1 cellular context compared by ENCODE assay signal in genomic region chr1:61724721-61725694, GRCh38.
TF ChIP-seq lines count a peak whose summit lies in the region.

TM2D1 (minus strand) TSS chr1:61725141; CDS start chr1:61725120, 21 bp downstream.

TF ChIP-seq in K562, 482 proteins besides CTCF, POLR2A, EP300 and RAD21 (continued from another document and continues in another):
- TF ChIP-seq CHD7 (IDR thresholded peaks at IDR 0.05; ENCODE audit: low read depth, low read length) (no peak), STAG1 (CRISPR knock-in tag; IDR thresholded peaks at IDR 0.05; ENCODE audit: borderline replicate concordance) (no peak), ZBTB1 (CRISPR knock-in tag; IDR thresholded peaks at IDR 0.05; ENCODE audit: borderline replicate concordance, low read depth) (no peak), NCOA4 (IDR thresholded peaks at IDR 0.05; ENCODE audit: partially characterized antibody) (no peak), ETV6 (IDR thresholded peaks at IDR 0.05; ENCODE audit: borderline replicate concordance in 1 of 2, low read depth in 2 of 2, low read length in 1 of 2) (peak in 1 of 2 experiments; percentile 84; a peak in 2 of 4 replicates), ETV6 (CRISPR knock-in tag; IDR thresholded peaks at IDR 0.05; ENCODE audit: borderline replicate concordance) (no peak), TFAP4 (CRISPR knock-in tag; IDR thresholded peaks at IDR 0.05; ENCODE audit: borderline replicate concordance) (peak; percentile 81; the same call in 1 of the 2 replicates), ZNF583 (CRISPR knock-in tag; IDR thresholded peaks at IDR 0.05) (no peak), KHSRP (IDR thresholded peaks at IDR 0.05) (no peak), ZNF778 (CRISPR knock-in tag; IDR thresholded peaks at IDR 0.05) (no peak), HSF4 (CRISPR knock-in tag; IDR thresholded peaks at IDR 0.05; ENCODE audit: borderline replicate concordance) (no peak), TEAD2 (tag; IDR thresholded peaks at IDR 0.05) (no peak), TFE3 (CRISPR knock-in tag; IDR thresholded peaks at IDR 0.05) (no peak), CEBPB (tag; IDR thresholded peaks at IDR 0.05) (peak; percentile 41; the same call in 1 of the 2 replicates), NFYB (IDR thresholded peaks at IDR 0.05; ENCODE audit: extremely low read depth, insufficient read length) (peak; percentile 16), SAFB (IDR thresholded peaks at IDR 0.05; ENCODE audit: borderline replicate concordance, low read depth, low read length) (no peak), PML (IDR thresholded peaks at IDR 0.05; ENCODE audit: low read length) (peak; percentile 83), GATA2 (CRISPR knock-in tag; IDR thresholded peaks at IDR 0.05) (no peak), TARDBP (IDR thresholded peaks at IDR 0.05) (0 out of 2 replicates have a peak, but pooled peaks have one; percentile 18), TCF7L2 (IDR thresholded peaks at IDR 0.05; ENCODE audit: low read depth, low read length) (no peak), TEAD1 (CRISPR knock-in tag; IDR thresholded peaks at IDR 0.05) (peak in 1 of 2 experiments; percentile 36; a peak in 1 of 4 replicates), NCOR1 (IDR thresholded peaks at IDR 0.05) (no peak; the same call in 1 of the 2 replicates), ZBTB43 (CRISPR knock-in tag; IDR thresholded peaks at IDR 0.05) (no peak), ARID1B (IDR thresholded peaks at IDR 0.05) (no peak; the same call in none of the 2 replicates), ZNF449 (CRISPR knock-in tag; IDR thresholded peaks at IDR 0.05) (no peak), ARHGAP35 (IDR thresholded peaks at IDR 0.05; ENCODE audit: partially characterized antibody) (no peak), PHF8 (IDR thresholded peaks at IDR 0.05; ENCODE audit: borderline replicate concordance, low read length) (peak; percentile 99), IRF1 (CRISPR knock-in tag; IDR thresholded peaks at IDR 0.05; ENCODE audit: borderline replicate concordance) (no peak), TCF7 (IDR thresholded peaks at IDR 0.05; ENCODE audit: borderline replicate concordance) (no peak), SIX5 (IDR thresholded peaks at IDR 0.05; ENCODE audit: borderline replicate concordance in 1 of 2, insufficient read depth in 1 of 2, low read depth in 1 of 2, low read length in 2 of 2) (peak in 1 of 2 experiments; percentile 16; a peak in 1 of 4 replicates), KAT7 (CRISPR knock-in tag; IDR thresholded peaks at IDR 0.05; ENCODE audit: borderline replicate concordance) (peak; percentile 78; the same call in 1 of the 2 replicates), ZFP36 (IDR thresholded peaks at IDR 0.05; ENCODE audit: low read depth, low read length, partially characterized antibody) (no peak), ZNF224 (CRISPR knock-in tag; IDR thresholded peaks at IDR 0.05) (peak; percentile 60; the same call in 1 of the 2 replicates), NR3C1 (CRISPR knock-in tag; IDR thresholded peaks at IDR 0.05) (no peak), ZNF12 (CRISPR knock-in tag; IDR thresholded peaks at IDR 0.05) (peak; percentile 77; the same call in 1 of the 2 replicates), ZNF551 (CRISPR knock-in tag; IDR thresholded peaks at IDR 0.05) (no peak), C11orf30 (IDR thresholded peaks at IDR 0.05; ENCODE audit: low read depth) (peak; percentile 73), KLF16 (IDR thresholded peaks at IDR 0.05) (no peak), MED1 (CRISPR knock-in tag; IDR thresholded peaks at IDR 0.05; ENCODE audit: borderline replicate concordance) (no peak), PATZ1 (CRISPR knock-in tag; IDR thresholded peaks at IDR 0.05; ENCODE audit: borderline replicate concordance) (no peak), ATF7 (IDR thresholded peaks at IDR 0.05) (peak; percentile 91), CEBPG (CRISPR knock-in tag; IDR thresholded peaks at IDR 0.05) (0 out of 2 replicates have a peak, but pooled peaks have one; percentile 21), CEBPG (tag; conservative IDR thresholded peaks at IDR 0.05 in 1 of 2, IDR thresholded peaks at IDR 0.05 in 1 of 2) (0 out of 4 replicates have a peak, but pooled peaks of 1 of the 2 experiments have one; percentile 21), SRSF3 (IDR thresholded peaks at IDR 0.05; ENCODE audit: insufficient read depth, low read length) (no peak), ZNF165 (CRISPR knock-in tag; IDR thresholded peaks at IDR 0.05; ENCODE audit: borderline replicate concordance) (no peak), ZFPM2 (CRISPR knock-in tag; IDR thresholded peaks at IDR 0.05) (no peak)
